8 cellular contexts compared by ENCODE assay signal in genomic region chr17:75941442-75941819, GRCh38. TPM values are rescaled to one million over a fixed set of nuclear protein-coding genes. Genes with fewer than 3 reads are reported as not detected.
DNase-seq lines count a peak whose midpoint lies in the region; ATAC-seq and TF ChIP-seq lines count a peak whose summit lies in the region.

No MANE protein-coding gene starts in this region.

- H3K27ac Mint-ChIP-seq in CD14-positive monocyte = peak overlapping the region in 6 of 7 donors; percentile 54 to 90 (median 72)

- no peak overlapping the region for H2AFZ ChIP-seq in neuron (ENCODE audit: low read depth, low read length)

- DNase-seq in CD14-positive monocyte (ENCODE audit: low spot score) = no peak
- DNase-seq in NB4 (ENCODE audit: low read depth) = no peak
- DNase-seq in middle frontal gyrus (ENCODE audit: extremely low spot score, low spot score) = no peak
- no peak for DNase-seq in lower leg skin (ENCODE audit: low spot score in 2 of 2)
- DNase-seq in activated effector memory CD4-positive, alpha-beta T cell treated with anti-CD3 and anti-CD28 coated beads, Interleukin-2, amount 50 U/mL, for 16 hours = no peak

- 68 to 83% methylated on average over 6 of the region's 6 CpGs for WGBS in ectodermal cell, 2 experiments
- 40 to 41% methylated on average over 6 of the region's 6 CpGs for WGBS in lower leg skin, 2 donors

- H3K4me1 ChIP-seq in ectodermal cell (ENCODE audit: control insufficient read depth, insufficient read depth, low read length) = no peaks in the 10 kb centered on the region
- peaks cover 9% of the 10 kb centered on the region for H3K4me1 ChIP-seq in neuron (ENCODE audit: insufficient read depth, low read length)

- H3K4me3 Mint-ChIP-seq in CD14-positive monocyte = peak overlapping the region; percentile 86 to 89

- TF ChIP-seq POLR2A in NB4 (IDR thresholded peaks at IDR 0.05; ENCODE audit: extremely low read depth, insufficient read length) (no peak), lower leg skin (IDR thresholded peaks at IDR 0.05) (no peak)

- no peaks in the 10 kb centered on the region for H3K9me3 Mint-ChIP-seq in CD14-positive monocyte

- H3K27ac ChIP-seq in ectodermal cell (ENCODE audit: insufficient read depth, low read depth, low read length, poor library complexity, severe bottlenecking) = peak overlapping the region; percentile 33

- peaks cover 13% of the 10 kb centered on the region for H3K4me1 Mint-ChIP-seq in CD14-positive monocyte

- peak overlapping the region; percentile 52 for H3K4me3 ChIP-seq in NB4 (ENCODE audit: low read depth, low read length)
- peak overlapping the region; percentile 20 for H3K4me3 ChIP-seq in ectodermal cell (ENCODE audit: insufficient read depth, low read depth, low read length)
- peak overlapping the region; percentile 61 for H3K4me3 ChIP-seq in neuron (ENCODE audit: low read length)
- no peak overlapping the region for H3K4me3 ChIP-seq in lower leg skin (ENCODE audit: low read depth, poor library complexity, severe bottlenecking)

- TF ChIP-seq CTCF in CD14-positive monocyte (IDR thresholded peaks at IDR 0.05) (no peak), NB4 (IDR thresholded peaks at IDR 0.05; ENCODE audit: low read depth, low read length) (no peak), lower leg skin (IDR thresholded peaks at IDR 0.05) (no peak)

- H3K27me3 ChIP-seq in ectodermal cell (ENCODE audit: control insufficient read depth, insufficient read depth, low read length, poor library complexity, severe bottlenecking) (no peaks in the 10 kb centered on the region), neuron (ENCODE audit: insufficient read depth, low read length) (no peaks in the 10 kb centered on the region)

- intact Hi-C loops in CD14-positive monocyte (cut with micrococcal nuclease) (loop anchor here in 1 of 2 donors (5.0 kb wide), 1 partner anchor 39 kb away; the partner anchor contains the start of gene MRPL38), lower leg skin (cut with DNase I; ENCODE audit: low total_unique reads) (no loop called here)

- peaks cover 26% of the 10 kb centered on the region in 2 donors for H3K36me3 Mint-ChIP-seq in CD14-positive monocyte

- H3K9me3 ChIP-seq in ectodermal cell (ENCODE audit: control insufficient read depth, low read length) (no peaks in the 10 kb centered on the region), neuron (ENCODE audit: low read length) (peaks cover 2% of the 10 kb centered on the region)

- H3K27me3 Mint-ChIP-seq in CD14-positive monocyte (ENCODE audit: low read depth in 3 of 3) = peaks cover 0 to 6% (median 2%) of the 10 kb centered on the region in 3 donors

- no peaks in the 10 kb centered on the region for H3K36me3 ChIP-seq in ectodermal cell (ENCODE audit: control insufficient read depth, insufficient read depth, low read length)
- peaks cover 7% of the 10 kb centered on the region for H3K36me3 ChIP-seq in neuron (ENCODE audit: insufficient read depth, low read length)

- ATAC-seq in GM19452 (IDR thresholded peaks at IDR 0.05; ENCODE audit: unreplicated experiment) = no peak

RNA-seq across cellular contexts. Expression of gene FBF1, which starts 0.6 kb away (rescaled TPM):
- under 1 TPM; 0.32 to 0.62 TPM for polyA plus RNA-seq in CD14-positive monocyte
- 19.1 TPM for polyA plus RNA-seq in ectodermal cell (2013, experiment 1 of 4)
- 17.9 TPM for polyA plus RNA-seq in ectodermal cell (2013, experiment 2 of 4)
- polyA plus RNA-seq in ectodermal cell (2013, experiment 3 of 4) = 12.4 TPM
- polyA plus RNA-seq in ectodermal cell (2013, experiment 4 of 4) = 18.7 TPM
- total RNA-seq in lower leg skin = 10 to 100 TPM; 20.4 to 23.8 (median 22.4) TPM

RNA-seq across cellular contexts. Expression of gene MRPL38, which starts 36.7 kb away (rescaled TPM):
- polyA plus RNA-seq in CD14-positive monocyte = 10 to 100 TPM; 27.8 to 36.0 TPM
- 54.4 TPM for polyA plus RNA-seq in ectodermal cell (2013, experiment 1 of 4)
- polyA plus RNA-seq in ectodermal cell (2013, experiment 2 of 4) = 59.5 TPM
- polyA plus RNA-seq in ectodermal cell (2013, experiment 3 of 4) = 49.8 TPM
- polyA plus RNA-seq in ectodermal cell (2013, experiment 4 of 4) = 58.2 TPM
- 10 to 100 TPM; 36.5 to 64.7 (median 49.0) TPM for total RNA-seq in lower leg skin

RNA-seq across cellular contexts. Expression of gene ACOX1, which starts 37.5 kb away (rescaled TPM):
- polyA plus RNA-seq in CD14-positive monocyte = 10 to 100 TPM; 49.2 to 49.7 TPM
- 9.8 TPM for polyA plus RNA-seq in ectodermal cell (2013, experiment 1 of 4)
- polyA plus RNA-seq in ectodermal cell (2013, experiment 2 of 4) = 8.3 TPM
- 5.9 TPM for polyA plus RNA-seq in ectodermal cell (2013, experiment 3 of 4)
- polyA plus RNA-seq in ectodermal cell (2013, experiment 4 of 4) = 6.0 TPM
- total RNA-seq in lower leg skin = 100 to 1,000 TPM in 1 of 4 donors, 10 to 100 TPM in 3; 71.2 to 102 (median 81.3) TPM

RNA-seq across cellular contexts. Expression of gene TEN1, which starts 37.6 kb away (rescaled TPM):
- polyA plus RNA-seq in CD14-positive monocyte = 10 to 100 TPM; 22.4 to 31.3 TPM
- polyA plus RNA-seq in ectodermal cell (2013, experiment 1 of 4) = 14.6 TPM
- polyA plus RNA-seq in ectodermal cell (2013, experiment 2 of 4) = 15.6 TPM
- polyA plus RNA-seq in ectodermal cell (2013, experiment 3 of 4) = 13.1 TPM
- 12.5 TPM for polyA plus RNA-seq in ectodermal cell (2013, experiment 4 of 4)
- total RNA-seq in lower leg skin = 10 to 100 TPM; 43.7 to 57.9 (median 49.7) TPM

RNA-seq across cellular contexts. Expression of gene TRIM65, which starts 44.7 kb away (rescaled TPM):
- polyA plus RNA-seq in CD14-positive monocyte = 1 to 10 TPM; 5.6 to 5.9 TPM
- 38.2 TPM for polyA plus RNA-seq in ectodermal cell (2013, experiment 1 of 4)
- 31.7 TPM for polyA plus RNA-seq in ectodermal cell (2013, experiment 2 of 4)
- 26.9 TPM for polyA plus RNA-seq in ectodermal cell (2013, experiment 3 of 4)
- 28.7 TPM for polyA plus RNA-seq in ectodermal cell (2013, experiment 4 of 4)
- 10 to 100 TPM; 23.1 to 36.3 (median 32.2) TPM for total RNA-seq in lower leg skin
